In the genomic region with DNA sequence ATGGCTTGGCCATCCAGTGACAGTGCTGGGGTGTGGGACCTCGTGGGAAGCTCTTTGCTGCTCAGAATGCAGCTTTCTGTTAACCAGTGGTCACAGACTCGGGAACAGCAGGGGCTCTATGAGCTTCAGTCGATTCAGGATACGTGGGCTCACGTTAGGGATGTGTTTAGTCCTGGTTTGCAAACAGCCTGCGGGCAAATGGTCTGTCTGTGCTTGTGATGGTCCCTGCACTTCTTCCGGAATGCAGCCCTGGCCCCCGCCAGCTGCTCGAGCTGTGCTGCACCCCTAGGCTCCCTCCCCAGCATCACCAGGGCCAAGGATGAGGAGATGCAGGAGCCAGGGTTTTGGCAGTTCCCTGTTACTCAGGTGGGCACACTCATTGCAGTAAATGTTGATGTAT, we compare ENCODE assay signal across 17 cellular contexts.
DNase-seq lines count a peak whose midpoint lies in the region; ATAC-seq, FAIRE-seq and TF ChIP-seq lines count a peak whose summit lies in the region.
"Had no signal": no experiment of that assay in that cellular context is flagged by ENCODE, and none has a peak within 500 bp of the region (broad histone marks: within the 10 kb centered on the region; RNA-seq: fewer than 3 reads in every experiment).

No MANE protein-coding gene starts in this region.

- no peaks in the 10 kb centered on the region for H3K27me3 Mint-ChIP-seq in activated CD4-positive, alpha-beta T cell treated with anti-CD3 and anti-CD28 coated beads, Interleukin-2, amount 10 ng/mL, durations not matched to agents 7 days and 5 days
- no peaks in the 10 kb centered on the region for H3K27me3 Mint-ChIP-seq in activated naive CD4-positive, alpha-beta T cell treated with anti-CD3 and anti-CD28 coated beads, Interleukin-2, amount 50 U/mL, for 24 hours

- POLR2A ChIA-PET in activated CD4-positive, alpha-beta T cell treated with anti-CD3 and anti-CD28 coated beads, Interleukin-2, amount 10 ng/mL, durations not matched to agents 7 days and 5 days (lab: Charles Lee), result interaction anchor here (0.6 to 0.9 kb wide), 5 partner anchors 28 to 865 kb away, joined by 3 to 4 read pairs (median 4); partner anchors contain the start of genes ARL16 and HGS

- in situ Hi-C loops in GM13976 (cut with MboI; ENCODE audit: low sequenced_read_pairs, unreplicated experiment), result no loop called here

- ATAC-seq in stimulated activated naive CD8-positive, alpha-beta T cell treated with anti-CD3 and anti-CD28 coated beads, Interleukin-15, Interleukin-2, amounts not matched to agents 100 U/mL and 50 U/mL, for 24 hours, result peak; percentile 28
- ATAC-seq in HG02678 (IDR thresholded peaks at IDR 0.05; ENCODE audit: unreplicated experiment), result no peak
- ATAC-seq in GM18867 (IDR thresholded peaks at IDR 0.05; ENCODE audit: unreplicated experiment), result no peak
- ATAC-seq: gastroesophageal sphincter, left cardiac atrium had no signal

- CTCF ChIA-PET in activated CD4-positive, alpha-beta T cell treated with anti-CD3 and anti-CD28 coated beads, Interleukin-2, amount 10 ng/mL, durations not matched to agents 7 days and 5 days (lab: Charles Lee), result interaction anchor here (1.3 to 1.5 kb wide), 2 partner anchors 24 to 27 kb away, joined by 3 read pairs; no protein-coding TSS in a partner anchor

- FAIRE-seq in H54 (lab: Jason Lieb, UNC), result no peak

- peaks cover 92% of the 10 kb centered on the region for H3K4me1 Mint-ChIP-seq in activated CD4-positive, alpha-beta T cell treated with anti-CD3 and anti-CD28 coated beads, Interleukin-2, amount 10 ng/mL, durations not matched to agents 7 days and 5 days
- peaks cover 75% of the 10 kb centered on the region for H3K4me1 Mint-ChIP-seq in activated naive CD4-positive, alpha-beta T cell treated with anti-CD3 and anti-CD28 coated beads, Interleukin-2, amount 50 U/mL, for 24 hours

- 0 out of 2 replicates have a peak, but pooled peaks have one; percentile 9 for TF ChIP-seq POLR2A in H54 (IDR thresholded peaks at IDR 0.05; ENCODE audit: low read depth, low read length)

- DNase-seq in activated CD4-positive, alpha-beta T cell treated with anti-CD3 and anti-CD28 coated beads, Interleukin-2, amount 10 ng/mL, durations not matched to agents 7 days and 5 days, result no peak
- DNase-seq in activated CD4-positive, alpha-beta T cell treated with anti-CD3 and anti-CD28 coated beads for 4 hours, result no peak
- no peak for DNase-seq in H54 (ENCODE audit: insufficient read length, low spot score)
- DNase-seq in stimulated activated naive CD8-positive, alpha-beta T cell treated with anti-CD3 and anti-CD28 coated beads, Interleukin-15, Interleukin-2, amounts not matched to agents 100 U/mL and 50 U/mL, for 24 hours, result no peak
- DNase-seq in GM13976 (ENCODE audit: low spot score), result no peak
- DNase-seq: left cardiac atrium; mesendoderm; NCI-H1417; NCI-H526; SHP77 treated with DMSO at 0.1 percent for 48 hours; stimulated activated CD4-positive, alpha-beta T cell treated with anti-CD3 and anti-CD28 coated beads, Interleukin-1b, Interleukin-23, amount 100 ng/mL, for 48 hours; uterus had no signal

- peak overlapping the region; percentile 94 for H3K27ac Mint-ChIP-seq in activated CD4-positive, alpha-beta T cell treated with anti-CD3 and anti-CD28 coated beads, Interleukin-2, amount 10 ng/mL, durations not matched to agents 7 days and 5 days
- H3K27ac Mint-ChIP-seq in activated naive CD4-positive, alpha-beta T cell treated with anti-CD3 and anti-CD28 coated beads, Interleukin-2, amount 50 U/mL, for 24 hours, result peak overlapping the region; percentile 86

- H3K4me3 Mint-ChIP-seq in activated CD4-positive, alpha-beta T cell treated with anti-CD3 and anti-CD28 coated beads, Interleukin-2, amount 10 ng/mL, durations not matched to agents 7 days and 5 days, result no peak overlapping the region
- H3K4me3 Mint-ChIP-seq in activated naive CD4-positive, alpha-beta T cell treated with anti-CD3 and anti-CD28 coated beads, Interleukin-2, amount 50 U/mL, for 24 hours, result peak overlapping the region; percentile 37
- H3K4me3 Mint-ChIP-seq: nephron had no signal

- H3K36me3 Mint-ChIP-seq in activated CD4-positive, alpha-beta T cell treated with anti-CD3 and anti-CD28 coated beads, Interleukin-2, amount 10 ng/mL, durations not matched to agents 7 days and 5 days (ENCODE audit: low read depth), result peaks cover 88% of the 10 kb centered on the region
- peaks cover 23% of the 10 kb centered on the region for H3K36me3 Mint-ChIP-seq in activated naive CD4-positive, alpha-beta T cell treated with anti-CD3 and anti-CD28 coated beads, Interleukin-2, amount 50 U/mL, for 24 hours

- peaks cover 11% of the 10 kb centered on the region for H3K9me3 Mint-ChIP-seq in activated CD4-positive, alpha-beta T cell treated with anti-CD3 and anti-CD28 coated beads, Interleukin-2, amount 10 ng/mL, durations not matched to agents 7 days and 5 days
- no peaks in the 10 kb centered on the region for H3K9me3 Mint-ChIP-seq in activated naive CD4-positive, alpha-beta T cell treated with anti-CD3 and anti-CD28 coated beads, Interleukin-2, amount 50 U/mL, for 24 hours
- H3K9me3 Mint-ChIP-seq: nephron had no signal

- TF ChIP-seq CTCF in GM13976 (IDR thresholded peaks at IDR 0.05; ENCODE audit: borderline replicate concordance, control extremely low read depth, extremely low read depth, insufficient read depth, missing control alignments), result no peak
